Comparison of ENCODE assay signal across 29 cellular contexts in genomic region chr10:99544322-99544721, GRCh38.
"Had no signal": no experiment of that assay in that cellular context is flagged by ENCODE, and none has a peak within 500 bp of the region (broad histone marks: within the 10 kb centered on the region; RNA-seq: fewer than 3 reads in every experiment).

No MANE protein-coding gene starts in this region.

- H3K36me3 ChIP-seq: adrenal gland, brain microvascular endothelial cell, breast epithelium had no signal

- H3K9me3 ChIP-seq: adrenal gland, body of pancreas, breast epithelium had no signal

- DNase-seq: activated B cell treated with CpG ODN at 0.5 μM for 24 hours; activated CD4-positive, alpha-beta memory T cell treated with anti-CD3 and anti-CD28 coated beads for 36 hours; activated CD4-positive, alpha-beta T cell treated with anti-CD3 and anti-CD28 coated beads for 4 hours; activated CD4-positive, alpha-beta T cell treated with anti-CD3 and anti-CD28 coated beads, Interleukin-2, amount 10 ng/mL, durations not matched to agents 24 days and 14 days; activated CD4-positive, alpha-beta T cell treated with anti-CD3 and anti-CD28 coated beads, Interleukin-2, amount 50 U/mL, for 1 hour; activated CD4-positive, alpha-beta T cell treated with anti-CD3 and anti-CD28 coated beads, Interleukin-2, amount 50 U/mL, for 4 hours; activated CD4-positive, CD25-positive, alpha-beta regulatory T cell treated with anti-CD3 and anti-CD28 coated beads, Interleukin-2, amount 50 U/mL, for 72 hours; activated CD8-positive, alpha-beta memory T cell treated with anti-CD3 and anti-CD28 coated beads, Interleukin-2, amount 50 U/mL, for 4 hours; activated CD8-positive, alpha-beta T cell treated with anti-CD3 and anti-CD28 coated beads for 36 hours; activated effector memory CD4-positive, alpha-beta T cell treated with anti-CD3 and anti-CD28 coated beads, Interleukin-2, amount 50 U/mL, for 16 hours; activated gamma-delta T cell treated with Interleukin-2 at 50 U/mL for 16 hours; activated naive CD4-positive, alpha-beta T cell; activated naive CD4-positive, alpha-beta T cell treated with anti-CD3 and anti-CD28 coated beads for 36 hours; activated naive CD4-positive, alpha-beta T cell treated with anti-CD3 and anti-CD28 coated beads, Interleukin-2, amount 50 U/mL, for 16 hours; activated naive CD8-positive, alpha-beta T cell treated with anti-CD3 and anti-CD28 coated beads for 36 hours; activated T-cell treated with anti-CD3 and anti-CD28 coated beads for 4 hours; activated T-cell treated with anti-CD3 and anti-CD28 coated beads, Interleukin-2, amount 50 U/mL, for 1 hour; activated T-cell treated with anti-CD3 and anti-CD28 coated beads, Interleukin-2, amount 50 U/mL, for 4 hours; activated T-cell treated with anti-CD3 and anti-CD28 coated beads, Interleukin-2, amount 50 U/mL, for 72 hours; adrenal gland; amniotic stem cell; aorta; body of pancreas; brain microvascular endothelial cell; central memory CD4-positive, alpha-beta T cell; T-helper 2 cell; T-helper 9 cell had no signal

- H3K27ac ChIP-seq: adrenal gland, body of pancreas, brain microvascular endothelial cell, breast epithelium, VCaP had no signal

- H3K4me3 ChIP-seq: adrenal gland, body of pancreas, breast epithelium had no signal
